In genomic region chr6:90669846-90670245, GRCh38 we compare ENCODE assay signal across 23 cellular contexts.
"Had no signal": no experiment of that assay in that cellular context is flagged by ENCODE, and none has a peak within 500 bp of the region (broad histone marks: within the 10 kb centered on the region; RNA-seq: fewer than 3 reads in every experiment).

No MANE protein-coding gene starts in this region.

- H3K27ac ChIP-seq: HL-60, SJSA1, SK-N-MC had no signal

- ATAC-seq: K562 had no signal

- DNase-seq: MG63, NCI-H1092, NCI-H1105 treated with DMSO at 0.1 percent for 48 hours, NCI-H1417 treated with DMSO at 0.1 percent for 48 hours, NCI-H146, NCI-H1694 treated with DMSO at 0.1 percent for 48 hours, NCI-H1930, NCI-H2081, NCI-H2107, NCI-H226, NCI-H446, NCI-H510A, NCI-H524 treated with DMSO at 0.1 percent for 48 hours, NCI-H69, NCI-H774, Right ventricle myocardium superior, RPMI8226, SIG-M5 had no signal

- H3K27ac Mint-ChIP-seq: IgD-negative memory B cell had no signal

- H3K4me1 Mint-ChIP-seq: IgD-negative memory B cell had no signal

- H3K36me3 Mint-ChIP-seq: IgD-negative memory B cell had no signal

- H3K4me1 ChIP-seq: SJSA1 had no signal

- H3K27me3 ChIP-seq: MG63, SJSA1 had no signal

- H3K4me3 Mint-ChIP-seq: IgD-negative memory B cell had no signal

- H3K4me3 ChIP-seq: K562, MG63, SJSA1, SK-N-MC had no signal

- H3K9me3 ChIP-seq: MG63, SJSA1 had no signal

- H3K36me3 ChIP-seq: MG63, SJSA1 had no signal
